18 cellular contexts compared by ENCODE assay signal in genomic region chr11:5343474-5344335, GRCh38. TPM values are rescaled to one million over a fixed set of nuclear protein-coding genes. Genes with fewer than 3 reads are reported as not detected.
"Had no signal": no experiment of that assay in that cellular context is flagged by ENCODE, and none has a peak within 500 bp of the region (broad histone marks: within the 10 kb centered on the region; RNA-seq: fewer than 3 reads in every experiment).

Gene OR51B5, minus strand, starts transcription at chr11:5343524. Its CDS starts 0 bp downstream, at chr11:5343524.

- H3K4me1 ChIP-seq: colonic mucosa, lower lobe of right lung, testis, upper lobe of right lung had no signal

- H3K9me3 ChIP-seq: colonic mucosa, lower lobe of right lung, testis, upper lobe of right lung had no signal

- ATAC-seq: activated T-cell treated with anti-CD3 and anti-CD28 coated beads, Interleukin-2, amount 50 U/mL, for 4 hours; left cardiac atrium; lower lobe of right lung; stimulated activated naive CD8-positive, alpha-beta T cell treated with anti-CD3 and anti-CD28 coated beads, Interleukin-15, amount 100 ng/mL, for 72 hours; upper lobe of right lung had no signal

- H3K27ac Mint-ChIP-seq: activated naive CD8-positive, alpha-beta T cell treated with anti-CD3 and anti-CD28 coated beads, Interleukin-2, amount 10 ng/mL, durations not matched to agents 7 days and 5 days; stimulated activated naive CD8-positive, alpha-beta T cell treated with anti-CD3 and anti-CD28 coated beads, Interleukin-15, amount 100 ng/mL, for 72 hours had no signal

- H3K27me3 Mint-ChIP-seq: activated naive CD8-positive, alpha-beta T cell treated with anti-CD3 and anti-CD28 coated beads, Interleukin-2, amount 10 ng/mL, durations not matched to agents 7 days and 5 days had no signal

- DNase-seq: activated CD4-positive, alpha-beta T cell treated with anti-CD3 and anti-CD28 coated beads for 1 hour; activated CD4-positive, alpha-beta T cell treated with anti-CD3 and anti-CD28 coated beads, Interleukin-2, amount 50 U/mL, for 48 hours; activated naive CD8-positive, alpha-beta T cell treated with anti-CD3 and anti-CD28 coated beads, Interleukin-2, amount 10 ng/mL, durations not matched to agents 7 days and 5 days; activated T-cell treated with anti-CD3 and anti-CD28 coated beads, Interleukin-2, amount 50 U/mL, for 4 hours; aorta; colonic mucosa; effector memory CD4-positive, alpha-beta T cell; hypothalamus; left cardiac atrium; lower lobe of right lung; naive B cell; stimulated activated CD4-positive, alpha-beta T cell treated with anti-CD3 and anti-CD28 coated beads, Interleukin-15, amount 100 ng/mL, for 24 hours; stimulated activated CD4-positive, alpha-beta T cell treated with anti-CD3 and anti-CD28 coated beads, Interleukin-4, amount 100 ng/mL, for 4 hours; stimulated activated naive CD8-positive, alpha-beta T cell treated with anti-CD3 and anti-CD28 coated beads, Interleukin-15, amount 100 ng/mL, for 72 hours; testis; upper lobe of right lung had no signal

- H3K27ac ChIP-seq: colonic mucosa, epithelial cell of prostate, lower lobe of right lung, testis, upper lobe of right lung had no signal

- H3K4me3 ChIP-seq: colonic mucosa, lower lobe of right lung, testis, upper lobe of right lung had no signal

- H3K4me3 Mint-ChIP-seq: activated naive CD8-positive, alpha-beta T cell treated with anti-CD3 and anti-CD28 coated beads, Interleukin-2, amount 10 ng/mL, durations not matched to agents 7 days and 5 days; activated T-cell treated with anti-CD3 and anti-CD28 coated beads, Interleukin-2, amount 50 U/mL, for 4 hours; naive B cell; stimulated activated naive CD8-positive, alpha-beta T cell treated with anti-CD3 and anti-CD28 coated beads, Interleukin-15, amount 100 ng/mL, for 72 hours had no signal

- H3K36me3 ChIP-seq: colonic mucosa, lower lobe of right lung, upper lobe of right lung had no signal

- H3K36me3 Mint-ChIP-seq: activated naive CD8-positive, alpha-beta T cell treated with anti-CD3 and anti-CD28 coated beads, Interleukin-2, amount 10 ng/mL, durations not matched to agents 7 days and 5 days; naive B cell had no signal

- H3K9me3 Mint-ChIP-seq: activated naive CD8-positive, alpha-beta T cell treated with anti-CD3 and anti-CD28 coated beads, Interleukin-2, amount 10 ng/mL, durations not matched to agents 7 days and 5 days; activated T-cell treated with anti-CD3 and anti-CD28 coated beads, Interleukin-2, amount 50 U/mL, for 4 hours; stimulated activated naive CD8-positive, alpha-beta T cell treated with anti-CD3 and anti-CD28 coated beads, Interleukin-15, amount 100 ng/mL, for 72 hours had no signal

- H3K27me3 ChIP-seq: colonic mucosa, testis, upper lobe of right lung had no signal

- H3K4me1 Mint-ChIP-seq: activated naive CD8-positive, alpha-beta T cell treated with anti-CD3 and anti-CD28 coated beads, Interleukin-2, amount 10 ng/mL, durations not matched to agents 7 days and 5 days; naive B cell; stimulated activated naive CD8-positive, alpha-beta T cell treated with anti-CD3 and anti-CD28 coated beads, Interleukin-15, amount 100 ng/mL, for 72 hours had no signal

RNA-seq across cellular contexts. Expression of gene OR51B5, which starts in this region (rescaled TPM):
- total RNA-seq: activated naive CD8-positive, alpha-beta T cell treated with anti-CD3 and anti-CD28 coated beads, Interleukin-2, amount 10 ng/mL, durations not matched to agents 7 days and 5 days; activated T-cell treated with anti-CD3 and anti-CD28 coated beads, Interleukin-2, amount 50 U/mL, for 4 hours; colonic mucosa; glomerular endothelial cell; left cardiac atrium; lower lobe of right lung; upper lobe of right lung had no signal
